18 cellular contexts compared by ENCODE assay signal in the genomic region with DNA sequence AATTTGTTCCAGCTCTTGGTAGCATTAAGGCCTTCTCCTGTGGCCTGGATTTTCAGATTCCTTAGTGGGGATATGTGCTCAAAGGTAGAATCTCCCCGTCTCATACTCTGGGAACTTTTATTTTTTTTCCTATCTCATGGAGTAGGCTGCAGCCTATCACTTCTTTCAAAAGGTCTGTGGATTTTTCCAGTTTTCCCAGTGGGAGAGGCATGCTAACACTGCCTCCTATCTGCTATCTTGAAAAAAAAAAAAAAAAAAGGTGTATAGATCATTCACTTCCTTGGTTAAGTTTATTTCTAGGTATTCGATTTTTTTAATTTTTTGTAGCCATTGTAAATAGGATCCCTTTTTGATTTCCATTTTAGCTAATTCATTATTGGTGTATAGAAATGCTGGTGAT.
"Had no signal": no experiment of that assay in that cellular context is flagged by ENCODE, and none has a peak within 500 bp of the region (broad histone marks: within the 10 kb centered on the region; RNA-seq: fewer than 3 reads in every experiment).

No MANE protein-coding gene starts in this region.

- H3K9me3 ChIP-seq: body of pancreas, thyroid gland had no signal

- H3K27me3 Mint-ChIP-seq: activated naive CD8-positive, alpha-beta T cell; central memory CD8-positive, alpha-beta T cell had no signal

- H3K4me1 Mint-ChIP-seq: nephron progenitor cell had no signal

- H3K4me3 Mint-ChIP-seq: activated CD4-positive, alpha-beta T cell treated with anti-CD3 and anti-CD28 coated beads, Interleukin-2, amount 10 ng/mL, durations not matched to agents 7 days and 5 days; activated naive CD8-positive, alpha-beta T cell; central memory CD8-positive, alpha-beta T cell; nephron progenitor cell had no signal

- DNase-seq: activated CD4-positive, alpha-beta T cell treated with anti-CD3 and anti-CD28 coated beads, Interleukin-2, amount 10 ng/mL, durations not matched to agents 7 days and 5 days; activated CD8-positive, alpha-beta memory T cell treated with anti-CD3 and anti-CD28 coated beads, Interleukin-2, amount 50 U/mL, for 48 hours; activated gamma-delta T cell treated with Interleukin-2 at 50 U/mL for 16 hours; amniotic stem cell; body of pancreas; effector CD8-positive, alpha-beta T cell; heart right ventricle; left cardiac atrium; lower lobe of right lung; nephron progenitor cell; occipital lobe; sigmoid colon; stimulated activated CD4-positive, alpha-beta T cell treated with anti-CD3 and anti-CD28 coated beads, Interleukin-2, amount 100 ng/mL, for 24 hours; T-helper 9 cell; thyroid gland had no signal

- H3K27ac Mint-ChIP-seq: activated CD4-positive, alpha-beta T cell treated with anti-CD3 and anti-CD28 coated beads, Interleukin-2, amount 10 ng/mL, durations not matched to agents 7 days and 5 days; activated naive CD8-positive, alpha-beta T cell; nephron progenitor cell had no signal

- H3K36me3 Mint-ChIP-seq: activated naive CD8-positive, alpha-beta T cell had no signal

- H3K4me1 ChIP-seq: body of pancreas, gastroesophageal sphincter, lower lobe of right lung, sigmoid colon, thyroid gland had no signal

- H3K27me3 ChIP-seq: body of pancreas, gastroesophageal sphincter, heart right ventricle, sigmoid colon, thyroid gland had no signal

- H3K4me3 ChIP-seq: body of pancreas, gastroesophageal sphincter, heart right ventricle, lower lobe of right lung, sigmoid colon, thyroid gland had no signal

- H3K9me3 Mint-ChIP-seq: activated CD4-positive, alpha-beta T cell treated with anti-CD3 and anti-CD28 coated beads, Interleukin-2, amount 10 ng/mL, durations not matched to agents 7 days and 5 days; central memory CD8-positive, alpha-beta T cell had no signal

- ATAC-seq: body of pancreas, gastroesophageal sphincter, heart right ventricle had no signal

- H3K27ac ChIP-seq: body of pancreas, gastroesophageal sphincter, heart right ventricle, lower lobe of right lung, sigmoid colon, thyroid gland had no signal

- H3K36me3 ChIP-seq: gastroesophageal sphincter, heart right ventricle, lower lobe of right lung, sigmoid colon, thyroid gland had no signal
